ENCODE assay signal across 13 cellular contexts in genomic region chr20:59016795-59017492, GRCh38. TPM values are rescaled to one million over a fixed set of nuclear protein-coding genes. Genes with fewer than 3 reads are reported as not detected.
DNase-seq lines count a peak whose midpoint lies in the region; ATAC-seq, FAIRE-seq and TF ChIP-seq lines count a peak whose summit lies in the region.
"Had no signal": no experiment of that assay in that cellular context is flagged by ENCODE, and none has a peak within 500 bp of the region (broad histone marks: within the 10 kb centered on the region; RNA-seq: fewer than 3 reads in every experiment).

No MANE protein-coding gene starts in this region.

- peak; percentile 51 for DNase-seq in activated CD4-positive, alpha-beta T cell treated with anti-CD3 and anti-CD28 coated beads for 36 hours
- DNase-seq in activated CD4-positive, alpha-beta T cell treated with anti-CD3 and anti-CD28 coated beads, Interleukin-2, amount 50 U/mL, for 4 hours = no peak
- peak; percentile 55 for DNase-seq in RWPE2 (ENCODE audit: low spot score)
- DNase-seq in astrocyte (ENCODE audit: low read depth) = no peak
- no peak for DNase-seq in trophoblast cell
- no peak for DNase-seq in WERI-Rb-1
- DNase-seq in NCI-H2196 (lab: John Stamatoyannopoulos, UW; ENCODE audit: unreplicated experiment) = no peak
- DNase-seq in A673 (ENCODE audit: low spot score) = no peak
- DNase-seq: amygdala, GDM1, NCI-H748 treated with DMSO at 0.1 percent for 48 hours had no signal

- no peaks in the 10 kb centered on the region for H3K27me3 Mint-ChIP-seq in activated CD4-positive, alpha-beta T cell treated with anti-CD3 and anti-CD28 coated beads for 36 hours
- H3K27me3 Mint-ChIP-seq in astrocyte (ENCODE audit: low read depth, unreplicated experiment) = no peaks in the 10 kb centered on the region

- no peak overlapping the region for H4K91ac ChIP-seq in trophoblast cell (ENCODE audit: low read depth, low read length)

- H3K9ac ChIP-seq in astrocyte (ENCODE audit: low read length) (no peak overlapping the region), trophoblast cell (ENCODE audit: low read length) (no peak overlapping the region)

- H2BK5ac ChIP-seq in trophoblast cell (ENCODE audit: low read depth, low read length, poor library complexity) = no peak overlapping the region

- no peak overlapping the region for H3K4me3 Mint-ChIP-seq in activated CD4-positive, alpha-beta T cell treated with anti-CD3 and anti-CD28 coated beads for 36 hours
- no peak overlapping the region for H3K4me3 Mint-ChIP-seq in astrocyte (ENCODE audit: unreplicated experiment)

- no peak overlapping the region for H3K4ac ChIP-seq in trophoblast cell (ENCODE audit: low read depth, low read length)

- H3K23ac ChIP-seq in trophoblast cell (ENCODE audit: low read length) = no peak overlapping the region

- H3K36me3 Mint-ChIP-seq in activated CD4-positive, alpha-beta T cell treated with anti-CD3 and anti-CD28 coated beads for 36 hours (ENCODE audit: low read depth) = no peaks in the 10 kb centered on the region
- no peaks in the 10 kb centered on the region for H3K36me3 Mint-ChIP-seq in astrocyte (ENCODE audit: low read depth, unreplicated experiment)

- H3K27ac ChIP-seq in RWPE2 (ENCODE audit: poor library complexity, severe bottlenecking) (peak overlapping the region; percentile 35), astrocyte (ENCODE audit: low read depth, low read length) (no peak overlapping the region), trophoblast cell (ENCODE audit: low read depth, low read length) (no peak overlapping the region), WERI-Rb-1 (no peak overlapping the region), A673 (ENCODE audit: low read depth, low read length, poor library complexity, severe bottlenecking) (no peak overlapping the region)

- H4K8ac ChIP-seq in trophoblast cell (ENCODE audit: low read depth, low read length) = no peak overlapping the region

- H2BK120ac ChIP-seq in trophoblast cell (ENCODE audit: insufficient read depth, low read length, poor library complexity) = peak overlapping the region; percentile 41

- CTCF ChIA-PET in activated CD4-positive, alpha-beta T cell treated with anti-CD3 and anti-CD28 coated beads for 36 hours (lab: Charles Lee) = no interaction called here
- CTCF ChIA-PET in A673 (lab: Charles Lee) = no interaction called here

- H2BK12ac ChIP-seq in trophoblast cell (ENCODE audit: low read length) = no peak overlapping the region

- no peak for FAIRE-seq in astrocyte (lab: Jason Lieb, UNC)
- FAIRE-seq: islet of Langerhans had no signal

- H3K4me3 ChIP-seq in RWPE2 (ENCODE audit: severe bottlenecking) (no peak overlapping the region), astrocyte (ENCODE audit: insufficient read depth, low read depth, low read length) (no peak overlapping the region), trophoblast cell (ENCODE audit: low read depth, low read length) (no peak overlapping the region), WERI-Rb-1 (ENCODE audit: low read depth, low read length) (no peak overlapping the region), A673 (ENCODE audit: low read depth, low read length, poor library complexity, severe bottlenecking) (no peak overlapping the region)
- H3K4me3 ChIP-seq: HAP-1 had no signal

- H3K9me3 ChIP-seq in RWPE2 (ENCODE audit: severe bottlenecking) = no peaks in the 10 kb centered on the region
- no peaks in the 10 kb centered on the region for H3K9me3 ChIP-seq in astrocyte (ENCODE audit: insufficient read depth, low read depth, low read length)
- H3K9me3 ChIP-seq in trophoblast cell (ENCODE audit: insufficient read depth, low read depth, low read length) = no peaks in the 10 kb centered on the region
- H3K9me3 ChIP-seq in WERI-Rb-1 (ENCODE audit: severe bottlenecking) = no peaks in the 10 kb centered on the region
- no peaks in the 10 kb centered on the region for H3K9me3 ChIP-seq in A673 (ENCODE audit: low read depth, low read length, poor library complexity, severe bottlenecking)
- H3K9me3 ChIP-seq: HAP-1 had no signal

- H3K18ac ChIP-seq in trophoblast cell (ENCODE audit: low read length) = no peak overlapping the region

- no peak overlapping the region for H3K14ac ChIP-seq in trophoblast cell (ENCODE audit: low read length)

- no peaks in the 10 kb centered on the region for H3K36me3 ChIP-seq in RWPE2 (ENCODE audit: low read depth)
- no peaks in the 10 kb centered on the region for H3K36me3 ChIP-seq in astrocyte (ENCODE audit: insufficient read depth, low read length)
- H3K36me3 ChIP-seq in trophoblast cell (ENCODE audit: control insufficient read depth in 1 of 2, insufficient read depth in 2 of 2, low read length in 2 of 2) = no peaks in the 10 kb centered on the region
- H3K36me3 ChIP-seq in WERI-Rb-1 = no peaks in the 10 kb centered on the region
- H3K36me3 ChIP-seq in A673 (ENCODE audit: insufficient read depth, low read length, poor library complexity, severe bottlenecking) = no peaks in the 10 kb centered on the region
- H3K36me3 ChIP-seq: HAP-1 had no signal

- intact Hi-C loops in activated CD4-positive, alpha-beta T cell treated with anti-CD3 and anti-CD28 coated beads for 36 hours (cut with DNase I, micrococcal nuclease) = no loop called here
- intact Hi-C loops in A673 (cut with micrococcal nuclease; ENCODE audit: unreplicated experiment) = no loop called here

- peak; percentile 50 for ATAC-seq in activated CD4-positive, alpha-beta T cell treated with anti-CD3 and anti-CD28 coated beads for 36 hours
- ATAC-seq in RWPE2 (ENCODE audit: low read depth) = peak; percentile 16; the same call in 1 of the 3 replicates

- no peak overlapping the region for H2AK5ac ChIP-seq in trophoblast cell (ENCODE audit: low read length)

- peak overlapping the region; percentile 67 for H3K27ac Mint-ChIP-seq in activated CD4-positive, alpha-beta T cell treated with anti-CD3 and anti-CD28 coated beads for 36 hours
- peak overlapping the region; percentile 8 for H3K27ac Mint-ChIP-seq in astrocyte (ENCODE audit: unreplicated experiment)

- TF ChIP-seq CTCF in RWPE2 (IDR thresholded peaks at IDR 0.05; ENCODE audit: poor library complexity, severe bottlenecking) (no peak), astrocyte (IDR thresholded peaks at IDR 0.05; ENCODE audit: insufficient read depth, low read depth, low read length) (no peak), WERI-Rb-1 (IDR thresholded peaks at IDR 0.05; ENCODE audit: low read depth, low read length) (no peak), A673 (conservative IDR thresholded peaks at IDR 0.05; ENCODE audit: low read depth, low read length) (no peak)

- H3K79me2 ChIP-seq in astrocyte (ENCODE audit: insufficient read depth, low read length) (no peaks in the 10 kb centered on the region), trophoblast cell (ENCODE audit: control insufficient read depth, insufficient read depth, low read length, poor library complexity) (no peaks in the 10 kb centered on the region)

- H4K12ac ChIP-seq in trophoblast cell (ENCODE audit: low read depth, low read length) = no peak overlapping the region

- H4K20me1 ChIP-seq in astrocyte (ENCODE audit: insufficient read depth, low read length) = peaks cover 5% of the 10 kb centered on the region

- POLR2A ChIA-PET in activated CD4-positive, alpha-beta T cell treated with anti-CD3 and anti-CD28 coated beads for 36 hours (lab: Charles Lee) = no interaction called here
- POLR2A ChIA-PET in A673 (lab: Charles Lee; ENCODE audit: low non-redundant PET) = interaction anchor here (1.0 kb wide), 1 partner anchor 30 kb away, joined by 3 read pairs; no protein-coding TSS in a partner anchor

- BruUV-seq in A673 (replicated peaks; lab: Mats Ljungman, UMichigan) = no TSS peak

- H3K4me2 ChIP-seq in astrocyte (ENCODE audit: low read length) (peak overlapping the region; percentile 24), trophoblast cell (ENCODE audit: low read length) (no peak overlapping the region)

- no peaks in the 10 kb centered on the region for H3K79me1 ChIP-seq in trophoblast cell (ENCODE audit: low read length)

- H3K9me3 Mint-ChIP-seq in activated CD4-positive, alpha-beta T cell treated with anti-CD3 and anti-CD28 coated beads for 36 hours (ENCODE audit: low read depth) = no peaks in the 10 kb centered on the region
- H3K9me3 Mint-ChIP-seq in astrocyte (ENCODE audit: unreplicated experiment) = no peaks in the 10 kb centered on the region

- peaks cover 47% of the 10 kb centered on the region for H3K4me1 Mint-ChIP-seq in activated CD4-positive, alpha-beta T cell treated with anti-CD3 and anti-CD28 coated beads for 36 hours
- H3K4me1 Mint-ChIP-seq in astrocyte (ENCODE audit: low read depth, unreplicated experiment) = peaks cover 26% of the 10 kb centered on the region

- no CpG with 5 or more reads among the region's 4 CpGs for WGBS in trophoblast cell (ENCODE audit: extremely low coverage, insufficient coverage, insufficient read length)

- H2AFZ ChIP-seq in astrocyte (ENCODE audit: low read depth, low read length) (peak overlapping the region; percentile 6), trophoblast cell (ENCODE audit: insufficient read depth, low read length, poor library complexity) (no peak overlapping the region)

- H3K4me1 ChIP-seq in RWPE2 (ENCODE audit: insufficient read depth, poor library complexity, severe bottlenecking) (peaks cover 21% of the 10 kb centered on the region), astrocyte (ENCODE audit: insufficient read depth, low read length) (peaks cover 33% of the 10 kb centered on the region), trophoblast cell (ENCODE audit: control insufficient read depth in 1 of 2, insufficient read depth in 2 of 2, low read length in 2 of 2) (peaks cover 3 to 15% of the 10 kb centered on the region in 2 experiments), A673 (ENCODE audit: insufficient read depth, low read length, poor library complexity, severe bottlenecking) (peaks cover 15% of the 10 kb centered on the region)
- H3K4me1 ChIP-seq: HAP-1 had no signal

- H3K27me3 ChIP-seq in RWPE2 (ENCODE audit: insufficient read depth, poor library complexity, severe bottlenecking) = no peaks in the 10 kb centered on the region
- no peaks in the 10 kb centered on the region for H3K27me3 ChIP-seq in astrocyte (ENCODE audit: insufficient read depth, low read length)
- H3K27me3 ChIP-seq in trophoblast cell (ENCODE audit: insufficient read depth, low read length) = no peaks in the 10 kb centered on the region
- H3K27me3 ChIP-seq in WERI-Rb-1 (ENCODE audit: insufficient read depth, low read depth, severe bottlenecking) = no peaks in the 10 kb centered on the region
- H3K27me3 ChIP-seq in A673 (replicated peaks; ENCODE audit: insufficient read depth, low read depth, low read length, poor library complexity) = no peaks in the 10 kb centered on the region

RNA-seq across cellular contexts. Expression of gene TUBB1, which starts 2.3 kb away (rescaled TPM):
- total RNA-seq in activated CD4-positive, alpha-beta T cell treated with anti-CD3 and anti-CD28 coated beads for 36 hours = not detected
- not detected in 2 replicates for total RNA-seq in astrocyte
- polyA plus RNA-seq in trophoblast cell (2013) = 0.12 TPM in 2 replicates
- total RNA-seq in A673 (2021) = not detected in 2 replicates

RNA-seq across cellular contexts. Expression of gene CTSZ, which starts 9.9 kb away (rescaled TPM):
- total RNA-seq in activated CD4-positive, alpha-beta T cell treated with anti-CD3 and anti-CD28 coated beads for 36 hours = 10 to 100 TPM; 26.6 to 29.4 TPM
- total RNA-seq in astrocyte = 112 and 126 TPM in 2 replicates
- 62.0 and 62.5 TPM in 2 replicates for polyA plus RNA-seq in trophoblast cell (2013)
- total RNA-seq in A673 (2021) = 1.2 and 1.4 TPM in 2 replicates

RNA-seq across cellular contexts. Expression of gene ATP5F1E, which starts 15.2 kb away (rescaled TPM):
- 10 to 100 TPM; 63.5 to 76.1 TPM for total RNA-seq in activated CD4-positive, alpha-beta T cell treated with anti-CD3 and anti-CD28 coated beads for 36 hours
- total RNA-seq in astrocyte = 91.0 and 94.4 TPM in 2 replicates
- polyA plus RNA-seq in trophoblast cell (2013) = 59.8 and 60.8 TPM in 2 replicates
- 73.7 and 76.8 TPM in 2 replicates for total RNA-seq in A673 (2021)

RNA-seq across cellular contexts. Expression of gene PRELID3B, which starts 25.6 kb away (rescaled TPM):
- 100 to 1,000 TPM; 148 to 196 TPM for total RNA-seq in activated CD4-positive, alpha-beta T cell treated with anti-CD3 and anti-CD28 coated beads for 36 hours
- total RNA-seq in astrocyte (55.1 and 68.8 TPM in 2 replicates), A673 (2021) (81.9 and 83.4 TPM in 2 replicates)
- 15.5 and 16.5 TPM in 2 replicates for polyA plus RNA-seq in trophoblast cell (2013)

RNA-seq across cellular contexts. Expression of gene NELFCD, which starts 35.9 kb away (rescaled TPM):
- 100 to 1,000 TPM; 111 to 121 TPM for total RNA-seq in activated CD4-positive, alpha-beta T cell treated with anti-CD3 and anti-CD28 coated beads for 36 hours
- total RNA-seq in astrocyte = 56.7 and 70.4 TPM in 2 replicates
- polyA plus RNA-seq in trophoblast cell (2013) = 40.7 and 44.1 TPM in 2 replicates
- total RNA-seq in A673 (2021) = 164 and 174 TPM in 2 replicates

Comparison
In these comparisons a context has a peak if more than half of its experiments do, and no peak if none do; other contexts are left out.
1. DNase-seq: peak in activated CD4-positive, alpha-beta T cell treated with anti-CD3 and anti-CD28 coated beads for 36 hours (single experiment) and RWPE2 (single experiment); none in activated CD4-positive, alpha-beta T cell treated with anti-CD3 and anti-CD28 coated beads, Interleukin-2, amount 50 U/mL, for 4 hours (0 of 2), astrocyte (single experiment), trophoblast cell (0 of 2), WERI-Rb-1 (single experiment), NCI-H2196 (single experiment) and A673 (single experiment).
2. RNA of gene CTSZ, which starts 9.9 kb away (total RNA-seq): 112 to 126 TPM in astrocyte and 26.6 to 29.4 TPM in activated CD4-positive, alpha-beta T cell treated with anti-CD3 and anti-CD28 coated beads for 36 hours; 1.2 to 1.4 TPM in A673; every median in the first group is over 10 times any median in the second.